ENCODE assay signal across 10 cellular contexts in the genomic region with DNA sequence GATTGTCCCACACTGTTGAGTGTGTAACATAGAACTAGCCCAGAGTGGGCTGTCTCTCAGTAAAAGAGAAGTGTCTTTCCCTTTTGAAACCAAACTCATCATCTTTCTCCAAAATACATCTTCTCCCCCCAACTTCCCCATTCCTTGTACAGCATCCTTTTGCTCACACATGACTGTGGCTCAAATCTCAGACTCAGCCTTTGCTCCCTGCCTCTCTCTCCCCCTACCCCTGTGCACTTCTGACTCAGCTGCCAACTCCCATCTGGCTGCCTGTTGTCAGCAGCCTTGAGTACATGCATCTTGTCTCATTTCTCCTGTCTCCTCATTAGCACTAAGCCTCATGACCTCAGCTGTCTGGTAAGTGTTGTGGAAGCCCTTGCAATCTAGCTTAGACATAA. TPM values are rescaled to one million over a fixed set of nuclear protein-coding genes. Genes with fewer than 3 reads are reported as not detected.
DNase-seq lines count a peak whose midpoint lies in the region; ATAC-seq and TF ChIP-seq lines count a peak whose summit lies in the region.
"Had no signal": no experiment of that assay in that cellular context is flagged by ENCODE, and none has a peak within 500 bp of the region (broad histone marks: within the 10 kb centered on the region; RNA-seq: fewer than 3 reads in every experiment).

No MANE protein-coding gene starts in this region.

- no peaks in the 10 kb centered on the region for H3K36me3 ChIP-seq in hepatocyte (replicated peaks; ENCODE audit: insufficient read depth, low read depth)

- no peak overlapping the region for H3K4me3 ChIP-seq in hepatocyte

- no peaks in the 10 kb centered on the region for H3K27me3 ChIP-seq in hepatocyte

- H3K4me3 Mint-ChIP-seq in activated CD4-positive, alpha-beta T cell treated with anti-CD3 and anti-CD28 coated beads, Interleukin-2, amount 10 ng/mL, durations not matched to agents 24 days and 14 days, result peak overlapping the region; percentile 12
- H3K4me3 Mint-ChIP-seq: nephron progenitor cell had no signal

- H4K20me1 ChIP-seq in hepatocyte (ENCODE audit: insufficient read depth, poor library complexity, severe bottlenecking), result no peaks in the 10 kb centered on the region

- no peaks in the 10 kb centered on the region for H3K9me2 ChIP-seq in hepatocyte (replicated peaks; ENCODE audit: insufficient read depth)

- no peak overlapping the region for H2AFZ ChIP-seq in hepatocyte

- no peaks in the 10 kb centered on the region for H3K27me3 Mint-ChIP-seq in activated CD4-positive, alpha-beta T cell treated with anti-CD3 and anti-CD28 coated beads, Interleukin-2, amount 10 ng/mL, durations not matched to agents 24 days and 14 days

- no peaks in the 10 kb centered on the region for H3K79me2 ChIP-seq in hepatocyte

- intact Hi-C loops in activated CD4-positive, alpha-beta T cell treated with anti-CD3 and anti-CD28 coated beads, Interleukin-2, amount 10 ng/mL, durations not matched to agents 24 days and 14 days (cut with micrococcal nuclease), result no loop called here

- DNase-seq in activated CD4-positive, alpha-beta T cell treated with anti-CD3 and anti-CD28 coated beads, Interleukin-2, amount 10 ng/mL, durations not matched to agents 24 days and 14 days, result peak; percentile 58
- DNase-seq in activated CD4-positive, alpha-beta T cell treated with anti-CD3 and anti-CD28 coated beads for 1 hour, result no peak
- DNase-seq in NCI-H2171 treated with DMSO at 0.1 percent for 48 hours (lab: John Stamatoyannopoulos, UW) (peak; percentile 92), NCI-H1417 (lab: John Stamatoyannopoulos, UW) (no peak), SW480 (ENCODE audit: low spot score) (no peak), hepatocyte (ENCODE audit: low spot score) (no peak)
- DNase-seq in stimulated activated naive CD8-positive, alpha-beta T cell treated with anti-CD3 and anti-CD28 coated beads, Interleukin-15, Interleukin-2, amounts not matched to agents 100 U/mL and 50 U/mL, for 24 hours, result no peak
- DNase-seq: NCI-H187, nephron progenitor cell had no signal

- peak; percentile 17 for ATAC-seq in esophagus mucosa
- peak; percentile 55 for ATAC-seq in stimulated activated naive CD8-positive, alpha-beta T cell treated with anti-CD3 and anti-CD28 coated beads, Interleukin-15, Interleukin-2, amounts not matched to agents 100 U/mL and 50 U/mL, for 24 hours

- no peak for TF ChIP-seq CTCF in hepatocyte (IDR thresholded peaks at IDR 0.05; ENCODE audit: poor library complexity)

- H3K36me3 Mint-ChIP-seq in activated CD4-positive, alpha-beta T cell treated with anti-CD3 and anti-CD28 coated beads, Interleukin-2, amount 10 ng/mL, durations not matched to agents 24 days and 14 days (ENCODE audit: low read depth), result peaks cover 14% of the 10 kb centered on the region

- peaks cover 20% of the 10 kb centered on the region for H3K9me3 Mint-ChIP-seq in activated CD4-positive, alpha-beta T cell treated with anti-CD3 and anti-CD28 coated beads, Interleukin-2, amount 10 ng/mL, durations not matched to agents 24 days and 14 days

- peaks cover 38% of the 10 kb centered on the region for H3K4me1 Mint-ChIP-seq in activated CD4-positive, alpha-beta T cell treated with anti-CD3 and anti-CD28 coated beads, Interleukin-2, amount 10 ng/mL, durations not matched to agents 24 days and 14 days

- no peak overlapping the region for H3K27ac Mint-ChIP-seq in activated CD4-positive, alpha-beta T cell treated with anti-CD3 and anti-CD28 coated beads, Interleukin-2, amount 10 ng/mL, durations not matched to agents 24 days and 14 days
- H3K27ac Mint-ChIP-seq: nephron progenitor cell had no signal

- H3K9me3 ChIP-seq in hepatocyte (ENCODE audit: low read depth), result no peaks in the 10 kb centered on the region

- no peak overlapping the region for H3K27ac ChIP-seq in hepatocyte

- no peaks in the 10 kb centered on the region for H3K4me1 ChIP-seq in hepatocyte (ENCODE audit: insufficient read depth)

- H3K4me2 ChIP-seq in hepatocyte, result no peak overlapping the region

RNA-seq across cellular contexts. Expression of gene MGAT4A, which starts 18.1 kb away (rescaled TPM):
- total RNA-seq in activated CD4-positive, alpha-beta T cell treated with anti-CD3 and anti-CD28 coated beads, Interleukin-2, amount 10 ng/mL, durations not matched to agents 24 days and 14 days, result 48.8 and 49.2 TPM in 2 replicates
- total RNA-seq in esophagus mucosa (5.6 TPM), hepatocyte (21.6 and 22.2 TPM in 2 replicates)
- 10.1 and 10.5 TPM in 2 replicates for polyA plus RNA-seq in hepatocyte

Comparison
In these comparisons a context has a peak if more than half of its experiments do, and no peak if none do; other contexts are left out.
1. DNase-seq: peak in activated CD4-positive, alpha-beta T cell treated with anti-CD3 and anti-CD28 coated beads, Interleukin-2, amount 10 ng/mL, durations not matched to agents 24 days and 14 days (single experiment) and NCI-H2171 treated with DMSO at 0.1 percent for 48 hours (single experiment); none in activated CD4-positive, alpha-beta T cell treated with anti-CD3 and anti-CD28 coated beads for 1 hour (single experiment), stimulated activated naive CD8-positive, alpha-beta T cell treated with anti-CD3 and anti-CD28 coated beads, Interleukin-15, Interleukin-2, amounts not matched to agents 100 U/mL and 50 U/mL, for 24 hours (single experiment), NCI-H1417 (0 of 3), SW480 (single experiment) and hepatocyte (single experiment).